14 cellular contexts compared by ENCODE assay signal in the genomic region with DNA sequence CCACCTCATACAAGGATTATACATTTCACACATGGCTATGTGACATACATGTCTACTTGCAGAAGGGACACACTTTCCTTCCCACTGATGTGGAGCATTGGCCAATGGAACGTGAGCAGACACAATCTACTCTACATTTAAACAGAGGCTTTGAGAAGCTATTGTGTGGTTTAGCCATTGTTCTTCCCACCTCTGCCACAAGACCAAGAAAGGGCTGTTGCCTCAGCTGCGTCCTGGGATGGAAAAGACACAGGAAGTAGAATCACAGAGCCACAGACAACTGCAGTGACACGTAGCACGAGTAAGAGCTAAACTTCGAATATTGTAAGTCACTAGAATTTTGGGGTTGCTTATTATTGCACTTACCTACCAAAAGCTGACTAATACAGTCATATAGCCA. TPM values are rescaled to one million over a fixed set of nuclear protein-coding genes. Genes with fewer than 3 reads are reported as not detected.
DNase-seq lines count a peak whose midpoint lies in the region; FAIRE-seq and TF ChIP-seq lines count a peak whose summit lies in the region.
"Had no signal": no experiment of that assay in that cellular context is flagged by ENCODE, and none has a peak within 500 bp of the region (broad histone marks: within the 10 kb centered on the region; RNA-seq: fewer than 3 reads in every experiment).

No MANE protein-coding gene starts in this region.

- H3K4me2 ChIP-seq in BLaER1 treated with 17β-estradiol and CSF1 and Interleukin-3, amounts not matched to agents 10 nM and 100 nM, result peak overlapping the region; percentile 46 to 86 (median 68)

- peak overlapping the region; percentile 63 to 87 (median 77) for H3K27ac Mint-ChIP-seq in immature natural killer cell

- H4K20me1 ChIP-seq in BLaER1 treated with 17β-estradiol and CSF1 and Interleukin-3, amounts not matched to agents 10 nM and 100 nM, result peaks cover 0 to 24% (median 0%) of the 10 kb centered on the region in 11 experiments; a peak in 2 of 22 replicates

- intact Hi-C loops in left ventricle myocardium inferior (cut with micrococcal nuclease), result no loop called here

- H3K4me1 Mint-ChIP-seq in immature natural killer cell, result peaks cover 79 to 95% of the 10 kb centered on the region in 2 donors

- DNase-seq in GM18507 (ENCODE audit: extremely low spot score, insufficient read length, low read depth) (no peak), immature natural killer cell (peak; percentile 71 to 77 (median 76)), cerebellum (ENCODE audit: low spot score) (no peak), left ventricle myocardium inferior (no peak), RCC 7860 (ENCODE audit: low spot score) (no peak), DMS 273 (lab: John Stamatoyannopoulos, UW; ENCODE audit: unreplicated experiment) (no peak)
- peak; percentile 31 to 32 for DNase-seq in activated CD4-positive, alpha-beta T cell treated with anti-CD3 and anti-CD28 coated beads, Interleukin-2, amount 50 U/mL, for 48 hours
- DNase-seq: EL, GM23248 had no signal

- peak overlapping the region in 10 of 11 experiments; percentile 0 to 61 (median 34); a peak in 14 of 22 replicates for H3K27ac ChIP-seq in BLaER1 treated with 17β-estradiol and CSF1 and Interleukin-3, amounts not matched to agents 10 nM and 100 nM
- no peak overlapping the region for H3K27ac ChIP-seq in left ventricle myocardium inferior (replicated peaks)
- H3K27ac ChIP-seq: GM23248, VCaP had no signal

- peaks cover 52 to 100% (median 92%) of the 10 kb centered on the region in 10 experiments for H3K4me1 ChIP-seq in BLaER1 treated with 17β-estradiol and CSF1 and Interleukin-3, amounts not matched to agents 10 nM and 100 nM
- H3K4me1 ChIP-seq in left ventricle myocardium inferior, result no peaks in the 10 kb centered on the region

- H3K9ac ChIP-seq in BLaER1 treated with 17β-estradiol and CSF1 and Interleukin-3, amounts not matched to agents 10 nM and 100 nM, result peak overlapping the region in 2 of 11 experiments; percentile 1 to 8; a peak in 3 of 22 replicates
- H3K9ac ChIP-seq: GM23248 had no signal

- no peaks in the 10 kb centered on the region for H3K27me3 ChIP-seq in BLaER1 treated with 17β-estradiol and CSF1 and Interleukin-3, amounts not matched to agents 10 nM and 100 nM
- H3K27me3 ChIP-seq in left ventricle myocardium inferior (ENCODE audit: low read depth), result peaks cover 55% of the 10 kb centered on the region

- H3K9me3 Mint-ChIP-seq in immature natural killer cell, result peaks cover 0 to 1% (median 0%) of the 10 kb centered on the region in 6 donors

- FAIRE-seq in GM18507 (lab: Jason Lieb, UNC) (peak; percentile 39), RCC 7860 (lab: Jason Lieb, UNC) (no peak)
- FAIRE-seq: colon had no signal

- H3K27me3 Mint-ChIP-seq in immature natural killer cell (ENCODE audit: low read depth in 3 of 3), result peaks cover 0 to 2% (median 2%) of the 10 kb centered on the region in 3 donors

- H3K4me3 Mint-ChIP-seq in immature natural killer cell, result peak overlapping the region; percentile 38 to 79 (median 73)

- TF ChIP-seq CTCF in left ventricle myocardium inferior (IDR thresholded peaks at IDR 0.05; ENCODE audit: borderline replicate concordance), result no peak

- no peak overlapping the region for H3K4me3 ChIP-seq in BLaER1 treated with 17β-estradiol and CSF1 and Interleukin-3, amounts not matched to agents 10 nM and 100 nM
- H3K4me3 ChIP-seq in left ventricle myocardium inferior, result no peak overlapping the region
- H3K4me3 ChIP-seq: GM23248, K562 had no signal

- peaks cover 0 to 13% (median 0%) of the 10 kb centered on the region in 11 experiments; a peak in 4 of 22 replicates for H3K36me3 ChIP-seq in BLaER1 treated with 17β-estradiol and CSF1 and Interleukin-3, amounts not matched to agents 10 nM and 100 nM
- H3K36me3 ChIP-seq in left ventricle myocardium inferior, result no peaks in the 10 kb centered on the region

- peaks cover 0 to 4% (median 0%) of the 10 kb centered on the region in 3 donors for H3K36me3 Mint-ChIP-seq in immature natural killer cell

- no peaks in the 10 kb centered on the region for H3K9me3 ChIP-seq in BLaER1 treated with 17β-estradiol and CSF1 and Interleukin-3, amounts not matched to agents 10 nM and 100 nM (replicated peaks in 1 of 11)
- H3K9me3 ChIP-seq in left ventricle myocardium inferior (replicated peaks), result no peaks in the 10 kb centered on the region

RNA-seq across cellular contexts. Expression of a gene that starts 33.3 kb away (rescaled TPM):
- polyA plus RNA-seq in immature natural killer cell, result 100 to 1,000 TPM in 2 of 3 donors, 10 to 100 TPM in 1; 78.7 to 110 (median 104) TPM
- total RNA-seq in cerebellum (109 TPM), left ventricle myocardium inferior (1.6 TPM)
- total RNA-seq: GM23248 had no signal
- polyA plus RNA-seq: BJ, GM23248 had no signal

Comparison
In these comparisons a context has a peak if more than half of its experiments do, and no peak if none do; other contexts are left out.
1. DNase-seq: peak in activated CD4-positive, alpha-beta T cell treated with anti-CD3 and anti-CD28 coated beads, Interleukin-2, amount 50 U/mL, for 48 hours (2 of 2) and immature natural killer cell (3 of 3); none in GM18507 (single experiment), cerebellum (single experiment), left ventricle myocardium inferior (single experiment), RCC 7860 (single experiment) and DMS 273 (single experiment).
2. RNA of a gene that starts 33.3 kb away (total RNA-seq): 109 TPM in cerebellum (single experiment); 1.6 TPM in left ventricle myocardium inferior (single experiment); every median in the first group is over 10 times any median in the second.